In the genomic region with DNA sequence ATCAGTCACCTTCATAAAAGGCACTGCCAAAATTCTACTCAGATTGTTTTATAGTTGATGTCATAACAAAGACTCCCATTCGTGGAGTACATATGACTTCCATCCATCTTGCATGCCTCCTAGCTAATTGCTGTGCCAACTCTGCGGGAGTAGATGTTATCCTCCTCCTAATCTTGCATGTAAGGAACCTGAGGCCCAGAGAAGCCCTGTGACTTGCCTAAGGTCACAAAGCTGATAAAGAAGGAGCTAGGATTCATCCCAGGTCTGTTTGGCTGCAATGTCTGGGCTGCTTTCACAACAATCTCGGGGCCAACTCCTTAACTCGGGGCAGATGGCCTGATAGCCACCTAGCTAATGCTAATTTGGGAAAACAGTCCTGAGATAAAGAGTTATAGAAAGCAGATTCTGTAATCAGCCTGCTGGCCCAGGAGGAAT, we compare ENCODE assay signal across 21 cellular contexts.
DNase-seq lines count a peak whose midpoint lies in the region; ATAC-seq and TF ChIP-seq lines count a peak whose summit lies in the region.
"Had no signal": no experiment of that assay in that cellular context is flagged by ENCODE, and none has a peak within 500 bp of the region (broad histone marks: within the 10 kb centered on the region; RNA-seq: fewer than 3 reads in every experiment).

No MANE protein-coding gene starts in this region.

- H3K4me1 ChIP-seq in ascending aorta, result peaks cover 4 to 15% of the 10 kb centered on the region in 2 donors
- H3K4me1 ChIP-seq in uterus, result peaks cover 0 to 3% of the 10 kb centered on the region in 2 donors

- TF ChIP-seq POLR2A in uterus (IDR thresholded peaks at IDR 0.05), result no peak

- peak overlapping the region; percentile 14 for H3K27ac Mint-ChIP-seq in activated naive CD8-positive, alpha-beta T cell treated with anti-CD3 and anti-CD28 coated beads, Interleukin-2, amount 10 ng/mL, durations not matched to agents 7 days and 5 days
- no peak overlapping the region for H3K27ac Mint-ChIP-seq in activated naive CD8-positive, alpha-beta T cell treated with anti-CD3 and anti-CD28 coated beads, Interleukin-2, amount 50 U/mL, for 24 hours
- H3K27ac Mint-ChIP-seq: GM23338 had no signal

- H3K27me3 Mint-ChIP-seq in activated naive CD8-positive, alpha-beta T cell treated with anti-CD3 and anti-CD28 coated beads, Interleukin-2, amount 10 ng/mL, durations not matched to agents 7 days and 5 days, result no peaks in the 10 kb centered on the region
- no peaks in the 10 kb centered on the region for H3K27me3 Mint-ChIP-seq in activated naive CD8-positive, alpha-beta T cell treated with anti-CD3 and anti-CD28 coated beads, Interleukin-2, amount 50 U/mL, for 24 hours

- intact Hi-C loops in ascending aorta (cut with DNase I), result no loop called here
- intact Hi-C loops in uterus (cut with DNase I; ENCODE audit: low total_unique reads), result no loop called here

- peak overlapping the region; percentile 13 to 57 for H3K27ac ChIP-seq in ascending aorta
- H3K27ac ChIP-seq in uterus, result peak overlapping the region; percentile 33
- H3K27ac ChIP-seq: C4-2B, Peyer's patch had no signal

- H3K9me3 ChIP-seq in ascending aorta (no peaks in the 10 kb centered on the region), uterus (no peaks in the 10 kb centered on the region)
- H3K9me3 ChIP-seq: Peyer's patch had no signal

- H3K4me1 Mint-ChIP-seq in activated naive CD8-positive, alpha-beta T cell treated with anti-CD3 and anti-CD28 coated beads, Interleukin-2, amount 10 ng/mL, durations not matched to agents 7 days and 5 days, result peaks cover 43% of the 10 kb centered on the region
- H3K4me1 Mint-ChIP-seq in activated naive CD8-positive, alpha-beta T cell treated with anti-CD3 and anti-CD28 coated beads, Interleukin-2, amount 50 U/mL, for 24 hours, result peaks cover 19% of the 10 kb centered on the region

- H3K36me3 Mint-ChIP-seq in activated naive CD8-positive, alpha-beta T cell treated with anti-CD3 and anti-CD28 coated beads, Interleukin-2, amount 10 ng/mL, durations not matched to agents 7 days and 5 days, result no peaks in the 10 kb centered on the region
- no peaks in the 10 kb centered on the region for H3K36me3 Mint-ChIP-seq in activated naive CD8-positive, alpha-beta T cell treated with anti-CD3 and anti-CD28 coated beads, Interleukin-2, amount 50 U/mL, for 24 hours (ENCODE audit: low read depth)

- H3K9me3 Mint-ChIP-seq in activated naive CD8-positive, alpha-beta T cell treated with anti-CD3 and anti-CD28 coated beads, Interleukin-2, amount 10 ng/mL, durations not matched to agents 7 days and 5 days, result no peaks in the 10 kb centered on the region
- no peaks in the 10 kb centered on the region for H3K9me3 Mint-ChIP-seq in activated naive CD8-positive, alpha-beta T cell treated with anti-CD3 and anti-CD28 coated beads, Interleukin-2, amount 50 U/mL, for 24 hours

- no peak overlapping the region for H3K4me3 Mint-ChIP-seq in activated naive CD8-positive, alpha-beta T cell treated with anti-CD3 and anti-CD28 coated beads, Interleukin-2, amount 10 ng/mL, durations not matched to agents 7 days and 5 days
- H3K4me3 Mint-ChIP-seq in activated naive CD8-positive, alpha-beta T cell treated with anti-CD3 and anti-CD28 coated beads, Interleukin-2, amount 50 U/mL, for 24 hours, result no peak overlapping the region
- H3K4me3 Mint-ChIP-seq: GM23338 had no signal

- TF ChIP-seq CTCF in ascending aorta (IDR thresholded peaks at IDR 0.05), result no peak
- no peak for TF ChIP-seq CTCF in uterus (IDR thresholded peaks at IDR 0.05)

- no peak for ATAC-seq in activated naive CD8-positive, alpha-beta T cell treated with anti-CD3 and anti-CD28 coated beads, Interleukin-2, amount 10 ng/mL, durations not matched to agents 7 days and 5 days (ENCODE audit: low read depth)
- no peak for ATAC-seq in activated naive CD8-positive, alpha-beta T cell treated with anti-CD3 and anti-CD28 coated beads, Interleukin-2, amount 50 U/mL, for 24 hours
- no peak for ATAC-seq in GM18868 (IDR thresholded peaks at IDR 0.05; ENCODE audit: unreplicated experiment)
- ATAC-seq: GM23338 had no signal

- H3K4me3 ChIP-seq in ascending aorta, result no peak overlapping the region
- no peak overlapping the region for H3K4me3 ChIP-seq in uterus
- H3K4me3 ChIP-seq: GM23338, MG63, Peyer's patch had no signal

- no peaks in the 10 kb centered on the region for H3K27me3 ChIP-seq in ascending aorta
- H3K27me3 ChIP-seq in uterus, result no peaks in the 10 kb centered on the region
- H3K27me3 ChIP-seq: MG63, Peyer's patch had no signal

- POLR2A ChIA-PET in activated naive CD8-positive, alpha-beta T cell treated with anti-CD3 and anti-CD28 coated beads, Interleukin-2, amount 10 ng/mL, durations not matched to agents 7 days and 5 days (lab: Charles Lee), result interaction anchor here (0.6 kb wide), 1 partner anchor 210 kb away, joined by 5 read pairs; no protein-coding TSS in a partner anchor

- no peak for DNase-seq in activated naive CD8-positive, alpha-beta T cell treated with anti-CD3 and anti-CD28 coated beads, Interleukin-2, amount 10 ng/mL, durations not matched to agents 7 days and 5 days
- no peak for DNase-seq in activated naive CD8-positive, alpha-beta T cell treated with anti-CD3 and anti-CD28 coated beads, Interleukin-2, amount 50 U/mL, for 24 hours
- no peak for DNase-seq in ascending aorta (ENCODE audit: low spot score in 2 of 2)
- peak; percentile 75 for DNase-seq in islet precursor cell
- DNase-seq in uterus, result peak; percentile 37 to 74
- no peak for DNase-seq in NCI-H1436 (lab: John Stamatoyannopoulos, UW)
- no peak for DNase-seq in NCI-H146 treated with DMSO at 0.1 percent for 48 hours (lab: John Stamatoyannopoulos, UW; ENCODE audit: unreplicated experiment)
- DNase-seq: 8988T, COR-L47, GDM1, KG1, MG63, NCI-H1092 treated with DMSO at 0.1 percent for 48 hours, NCI-H187 treated with DMSO at 0.1 percent for 48 hours, NCI-H2171, NCI-H510A, Peyer's patch, Right ventricle myocardium superior had no signal

- H3K36me3 ChIP-seq in ascending aorta, result no peaks in the 10 kb centered on the region
- no peaks in the 10 kb centered on the region for H3K36me3 ChIP-seq in uterus
- H3K36me3 ChIP-seq: MG63, Peyer's patch had no signal

Comparison
In these comparisons a context has a peak if more than half of its experiments do, and no peak if none do; other contexts are left out.
1. DNase-seq: peak in islet precursor cell (single experiment) and uterus (2 of 2); none in activated naive CD8-positive, alpha-beta T cell treated with anti-CD3 and anti-CD28 coated beads, Interleukin-2, amount 10 ng/mL, durations not matched to agents 7 days and 5 days (single experiment), activated naive CD8-positive, alpha-beta T cell treated with anti-CD3 and anti-CD28 coated beads, Interleukin-2, amount 50 U/mL, for 24 hours (single experiment), ascending aorta (0 of 2), NCI-H1436 (single experiment) and NCI-H146 treated with DMSO at 0.1 percent for 48 hours (single experiment).